ENCODE assay signal across 25 cellular contexts in genomic region chr4:32417113-32417704, GRCh38.
DNase-seq lines count a peak whose midpoint lies in the region; ATAC-seq, FAIRE-seq and TF ChIP-seq lines count a peak whose summit lies in the region.
"Had no signal": no experiment of that assay in that cellular context is flagged by ENCODE, and none has a peak within 500 bp of the region (broad histone marks: within the 10 kb centered on the region; RNA-seq: fewer than 3 reads in every experiment).

No MANE protein-coding gene starts in this region.

- no peaks in the 10 kb centered on the region for H3K27me3 ChIP-seq in AG04450 (ENCODE audit: control insufficient read depth, insufficient read depth, low read length)
- H3K27me3 ChIP-seq in K562 (ENCODE audit: control insufficient read depth in 2 of 2, insufficient read depth in 2 of 2, low read length in 2 of 2) = no peaks in the 10 kb centered on the region
- H3K27me3 ChIP-seq in kidney epithelial cell (ENCODE audit: control insufficient read depth, insufficient read depth, low read length) = no peaks in the 10 kb centered on the region
- H3K27me3 ChIP-seq in MG63 = no peaks in the 10 kb centered on the region
- H3K27me3 ChIP-seq: adrenal gland, gastrocnemius medialis, left lung had no signal

- TF ChIP-seq POLR2A in K562 (conservative IDR thresholded peaks at IDR 0.05) = no peak

- H3K9me3 ChIP-seq in AG04450 (ENCODE audit: control insufficient read depth, insufficient read depth, low read length) = no peaks in the 10 kb centered on the region
- H3K9me3 ChIP-seq in K562 (replicated peaks; ENCODE audit: control insufficient read depth, insufficient read depth, low read depth, low read length) = no peaks in the 10 kb centered on the region
- no peaks in the 10 kb centered on the region for H3K9me3 ChIP-seq in MG63
- H3K9me3 ChIP-seq: gastrocnemius medialis had no signal

- in situ Hi-C loops in K562 (cut with MboI) = no loop called here

- intact Hi-C loops in K562 (cut with micrococcal nuclease) = no loop called here

- no peak for FAIRE-seq in K562 (lab: Jason Lieb, UNC)
- FAIRE-seq: endometrium, GM12892 had no signal

- no peak overlapping the region for H3K4me3 ChIP-seq in AG04450 (ENCODE audit: low read depth, low read length)
- H3K4me3 ChIP-seq in K562 = no peak overlapping the region
- H3K4me3 ChIP-seq in kidney epithelial cell (ENCODE audit: low read depth, low read length) = no peak overlapping the region
- no peak overlapping the region for H3K4me3 ChIP-seq in MG63
- H3K4me3 ChIP-seq: adrenal gland, gastrocnemius medialis, GM23248, left lung had no signal

- no peak overlapping the region for H2AFZ ChIP-seq in K562 (ENCODE audit: low read depth, low read length)
- H2AFZ ChIP-seq: GM23248 had no signal

- no peak overlapping the region for H3K27ac ChIP-seq in AG04450 (ENCODE audit: low read depth, low read length)
- no peak overlapping the region for H3K27ac ChIP-seq in K562 (ENCODE audit: extremely low read depth, low read depth, low read length)
- H3K27ac ChIP-seq: adrenal gland, gastrocnemius medialis, GM23248, left lung had no signal

- TF ChIP-seq CTCF in AG04450 (IDR thresholded peaks at IDR 0.05; ENCODE audit: low read depth, low read length) (peak; percentile 14; the same call in 1 of the 2 replicates), K562 (IDR thresholded peaks at IDR 0.05 in 2 of 3, conservative IDR thresholded peaks at IDR 0.05 in 1 of 3; ENCODE audit: insufficient read depth in 2 of 3, low read depth in 1 of 3, low read length in 3 of 3) (no peak), kidney epithelial cell (IDR thresholded peaks at IDR 0.05; ENCODE audit: insufficient read depth, low read length, poor library complexity, severe bottlenecking) (peak; percentile 26)

- WGBS in K562 (ENCODE audit: insufficient coverage, low coverage, missing lambda C conversion rate) = 4% methylated on average over 3 of the region's 3 CpGs

- H3K36me3 ChIP-seq in K562 (ENCODE audit: control insufficient read depth, insufficient read depth, low read length) (no peaks in the 10 kb centered on the region), kidney epithelial cell (ENCODE audit: control insufficient read depth, insufficient read depth, low read length) (no peaks in the 10 kb centered on the region), MG63 (no peaks in the 10 kb centered on the region)
- H3K36me3 ChIP-seq: adrenal gland, gastrocnemius medialis, left lung had no signal

- no peaks in the 10 kb centered on the region for H3K4me1 ChIP-seq in K562 (replicated peaks in 1 of 2; ENCODE audit: control insufficient read depth in 2 of 2, insufficient read depth in 2 of 2, low read length in 2 of 2)
- H3K4me1 ChIP-seq: adrenal gland, gastrocnemius medialis, left lung had no signal

- no peak overlapping the region for H3K9ac ChIP-seq in K562 (ENCODE audit: insufficient read depth in 1 of 2, low read depth in 2 of 2, low read length in 2 of 2)
- H3K9ac ChIP-seq: GM23248 had no signal

- ATAC-seq in K562 = no peak
- ATAC-seq in HG02763 (IDR thresholded peaks at IDR 0.05; ENCODE audit: unreplicated experiment) = no peak
- ATAC-seq: activated CD4-positive, alpha-beta T cell treated with anti-CD3 and anti-CD28 coated beads for 36 hours; gastrocnemius medialis; left lung had no signal

- TF ChIP-seq EP300 in K562 (IDR thresholded peaks at IDR 0.05; ENCODE audit: low read length) = no peak

- H3K4me2 ChIP-seq in K562 (ENCODE audit: insufficient read depth, low read length) = no peak overlapping the region

- no TSS peak for BruUV-seq in K562 (replicated peaks; lab: Mats Ljungman, UMichigan)

- DNase-seq in AG04450 (ENCODE audit: low read depth, low spot score) (no peak), NAMALWA (ENCODE audit: low spot score) (peak; percentile 5), K562 (ENCODE audit: extremely low read depth in 1 of 4, low spot score in 3 of 4) (no peak), kidney epithelial cell (ENCODE audit: low read depth) (no peak), SW 1271 (lab: John Stamatoyannopoulos, UW) (no peak), HuH-7 (ENCODE audit: low spot score) (no peak), MG63 (no peak)
- DNase-seq: activated CD4-positive, alpha-beta T cell treated with anti-CD3 and anti-CD28 coated beads for 36 hours; activated effector memory CD4-positive, alpha-beta T cell treated with Interleukin-2 at 50 U/mL for 16 hours; adrenal gland; AML-193; cerebellar nuclear complex; gastrocnemius medialis; GF-D8; GM23248; KBM-7; left lung; NCI-H1417 treated with DMSO at 0.1 percent for 48 hours; NCI-H2227 treated with DMSO at 0.1 percent for 48 hours; SIG-M5; stimulated activated CD4-positive, alpha-beta T cell treated with anti-CD3 and anti-CD28 coated beads, Interleukin-2, amount 100 ng/mL, for 48 hours; substantia nigra had no signal

- H3K79me2 ChIP-seq in K562 (ENCODE audit: control insufficient read depth, insufficient read depth, low read length) = no peaks in the 10 kb centered on the region

- POLR2A ChIA-PET in AG04450 (lab: Yijun Ruan, JAX) = no interaction called here
- POLR2A ChIA-PET in K562 (lab: Yijun Ruan, JAX) = no interaction called here

- no peak for TF ChIP-seq RAD21 in K562 (CRISPR knock-in tag; conservative IDR thresholded peaks at IDR 0.05 in 1 of 2, IDR thresholded peaks at IDR 0.05 in 1 of 2)

- H4K20me1 ChIP-seq in K562 (replicated peaks; ENCODE audit: control insufficient read depth, insufficient read depth, low read length) = no peaks in the 10 kb centered on the region

- CTCF ChIA-PET in AG04450 (lab: Charles Lee) (no interaction called here), K562 (lab: Yijun Ruan, JAX; ENCODE audit: low intra/inter-chr PET ratio) (no interaction called here)

- no peaks in the 10 kb centered on the region for H3K9me1 ChIP-seq in K562 (ENCODE audit: control insufficient read depth, insufficient read depth, low read length)

TF ChIP-seq in K562, 482 proteins besides CTCF, POLR2A, EP300 and RAD21:
- TF ChIP-seq ZNF316 (IDR thresholded peaks at IDR 0.05) = peak; percentile 29; the same call in 1 of the 2 replicates
- no peak for TF ChIP-seq NFATC3 (IDR thresholded peaks at IDR 0.05)
- TF ChIP-seq C11orf30 (IDR thresholded peaks at IDR 0.05; ENCODE audit: low read depth) = peak; percentile 17; the same call in 1 of the 2 replicates
- TF ChIP-seq ZNF12 (CRISPR knock-in tag; IDR thresholded peaks at IDR 0.05) = no peak
- TF ChIP-seq MAFG (tag; conservative IDR thresholded peaks at IDR 0.05) = 0 out of 2 replicates have a peak, but pooled peaks have one; percentile 17

Comparison
In these comparisons a context has a peak if more than half of its experiments do, and no peak if none do; other contexts are left out.
1. CTCF ChIP-seq: peak in AG04450 (single experiment) and kidney epithelial cell (single experiment); none in K562 (0 of 3).